14 cellular contexts compared by ENCODE assay signal in genomic region chr15:29126821-29127461, GRCh38.
DNase-seq lines count a peak whose midpoint lies in the region; ATAC-seq and TF ChIP-seq lines count a peak whose summit lies in the region.
"Had no signal": no experiment of that assay in that cellular context is flagged by ENCODE, and none has a peak within 500 bp of the region (broad histone marks: within the 10 kb centered on the region; RNA-seq: fewer than 3 reads in every experiment).

No MANE protein-coding gene starts in this region.

- no peaks in the 10 kb centered on the region for H3K36me3 Mint-ChIP-seq in mesothelial cell of epicardium
- H3K36me3 Mint-ChIP-seq: activated naive CD8-positive, alpha-beta T cell treated with anti-CD3 and anti-CD28 coated beads for 36 hours had no signal

- H3K27ac Mint-ChIP-seq in mesothelial cell of epicardium: no peak overlapping the region
- H3K27ac Mint-ChIP-seq: activated naive CD8-positive, alpha-beta T cell treated with anti-CD3 and anti-CD28 coated beads for 36 hours had no signal

- DNase-seq in BE2C: peak; percentile 68
- peak; percentile 84 for DNase-seq in H7
- no peak for DNase-seq in left colon
- no peak for DNase-seq in mesothelial cell of epicardium (ENCODE audit: low spot score in 2 of 2, unreplicated experiment in 2 of 2)
- no peak for DNase-seq in putamen (ENCODE audit: low spot score)
- DNase-seq in A172 (ENCODE audit: low spot score): no peak
- DNase-seq: activated CD8-positive, alpha-beta memory T cell treated with anti-CD3 and anti-CD28 coated beads, Interleukin-2, amount 50 U/mL, for 48 hours; activated naive CD8-positive, alpha-beta T cell treated with anti-CD3 and anti-CD28 coated beads for 36 hours; MM.1S had no signal

- H3K27ac ChIP-seq in VCaP: no peak overlapping the region
- H3K27ac ChIP-seq: coronary artery, HL-60 had no signal

- H3K27me3 Mint-ChIP-seq in mesothelial cell of epicardium (ENCODE audit: low read depth): no peaks in the 10 kb centered on the region

- H3K9me3 Mint-ChIP-seq in mesothelial cell of epicardium: no peaks in the 10 kb centered on the region
- H3K9me3 Mint-ChIP-seq: activated naive CD8-positive, alpha-beta T cell treated with anti-CD3 and anti-CD28 coated beads for 36 hours had no signal

- H3K27me3 ChIP-seq in BE2C (no peaks in the 10 kb centered on the region), H7 (ENCODE audit: control insufficient read depth, insufficient read depth, low read length) (no peaks in the 10 kb centered on the region)

- H3K4me3 ChIP-seq in BE2C (ENCODE audit: low read depth, low read length) (peak overlapping the region; percentile 40), H7 (ENCODE audit: insufficient read depth, low read depth, low read length) (no peak overlapping the region)
- H3K4me3 ChIP-seq: coronary artery had no signal

- TF ChIP-seq CTCF in BE2C (IDR thresholded peaks at IDR 0.05; ENCODE audit: low read depth, low read length) (peak; percentile 63), VCaP (conservative IDR thresholded peaks at IDR 0.05) (peak; percentile 17; the same call in 1 of the 2 replicates), mesothelial cell of epicardium (IDR thresholded peaks at IDR 0.05; ENCODE audit: unreplicated experiment) (no peak)

- no peaks in the 10 kb centered on the region for H3K9me3 ChIP-seq in BE2C

- H3K4me3 Mint-ChIP-seq in mesothelial cell of epicardium: no peak overlapping the region
- H3K4me3 Mint-ChIP-seq: activated naive CD8-positive, alpha-beta T cell treated with anti-CD3 and anti-CD28 coated beads for 36 hours had no signal

- ATAC-seq in left colon (peak; percentile 26), HG02759 (IDR thresholded peaks at IDR 0.05; ENCODE audit: unreplicated experiment) (no peak)
- ATAC-seq: right cardiac atrium had no signal

- peaks cover 8% of the 10 kb centered on the region for H3K4me1 ChIP-seq in BE2C

- H3K36me3 ChIP-seq in BE2C (no peaks in the 10 kb centered on the region), H7 (replicated peaks; ENCODE audit: control insufficient read depth, insufficient read depth, low read length) (no peaks in the 10 kb centered on the region)

- peaks cover 13% of the 10 kb centered on the region for H3K4me1 Mint-ChIP-seq in mesothelial cell of epicardium

- intact Hi-C loops in left colon (cut with DNase I, micrococcal nuclease): loop anchor here in 1 of 2 donors (10.0 kb wide), 1 partner anchor 58 kb away; no protein-coding TSS in a partner anchor

Comparison
In these comparisons a context has a peak if more than half of its experiments do, and no peak if none do; other contexts are left out.
1. DNase-seq: peak in BE2C (single experiment) and H7 (single experiment); none in left colon (0 of 2), mesothelial cell of epicardium (0 of 2), putamen (single experiment) and A172 (single experiment).